18 cellular contexts compared by ENCODE assay signal in genomic region chr10:28120043-28120749, GRCh38.
DNase-seq lines count a peak whose midpoint lies in the region; ATAC-seq and TF ChIP-seq lines count a peak whose summit lies in the region.
"Had no signal": no experiment of that assay in that cellular context is flagged by ENCODE, and none has a peak within 500 bp of the region (broad histone marks: within the 10 kb centered on the region; RNA-seq: fewer than 3 reads in every experiment).

No MANE protein-coding gene starts in this region.

- H3K4me1 ChIP-seq in HEK293 (ENCODE audit: control insufficient read depth, insufficient read depth, low read length) (no peaks in the 10 kb centered on the region; the same call in 1 of the 2 replicates), PC-3 (ENCODE audit: insufficient read depth, low read length) (peaks cover 40% of the 10 kb centered on the region), ovary (ENCODE audit: insufficient read depth) (peaks cover 2% of the 10 kb centered on the region), osteoblast (ENCODE audit: insufficient read depth, low read length) (peaks cover 12% of the 10 kb centered on the region)

- no peaks in the 10 kb centered on the region for H3K27me3 ChIP-seq in PC-3 (ENCODE audit: low read length)
- H3K27me3 ChIP-seq in ovary: no peaks in the 10 kb centered on the region
- H3K27me3 ChIP-seq in osteoblast (ENCODE audit: insufficient read depth, low read length): no peaks in the 10 kb centered on the region
- H3K27me3 ChIP-seq: left lung, tibial artery had no signal

- no peaks in the 10 kb centered on the region for H3K9me2 ChIP-seq in PC-3 (replicated peaks; ENCODE audit: low read length)

- H3K4me3 ChIP-seq in HEK293 (ENCODE audit: low read depth, low read length): no peak overlapping the region
- no peak overlapping the region for H3K4me3 ChIP-seq in PC-3 (ENCODE audit: low read length)
- H3K4me3 ChIP-seq in ovary: no peak overlapping the region
- H3K4me3 ChIP-seq in osteoblast (ENCODE audit: insufficient read depth, low read length): no peak overlapping the region
- H3K4me3 ChIP-seq: left lung, tibial artery had no signal

- H3K36me3 ChIP-seq in HEK293 (ENCODE audit: control insufficient read depth in 2 of 2, insufficient read depth in 1 of 2, low read length in 2 of 2): no peaks in the 10 kb centered on the region
- H3K36me3 ChIP-seq in PC-3 (ENCODE audit: low read depth, low read length): no peaks in the 10 kb centered on the region
- no peaks in the 10 kb centered on the region for H3K36me3 ChIP-seq in ovary
- no peaks in the 10 kb centered on the region for H3K36me3 ChIP-seq in osteoblast (ENCODE audit: insufficient read depth, low read length)

- peak; percentile 44 for DNase-seq in PC-3
- peak; percentile 23 for DNase-seq in dermis blood vessel endothelial cell
- DNase-seq in ovary: peak in 4 of 5 donors; percentile 16 to 48 (median 35)
- no peak for DNase-seq in kidney glomerular epithelial cell (lab: John Stamatoyannopoulos, UW)
- DNase-seq in osteoblast (ENCODE audit: insufficient read length, low spot score, missing footprints): no peak
- DNase-seq in activated gamma-delta T cell (lab: John Stamatoyannopoulos, UW): no peak
- DNase-seq: activated CD8-positive, alpha-beta memory T cell treated with anti-CD3 and anti-CD28 coated beads, Interleukin-2, amount 50 U/mL, for 48 hours; aorta; CD4-positive, alpha-beta memory T cell; effector memory CD8-positive, alpha-beta T cell; GF-D8; left lung; NCI-H1694 treated with DMSO at 0.1 percent for 48 hours; tibial artery had no signal

- TF ChIP-seq POLR2A in ovary (IDR thresholded peaks at IDR 0.05): no peak

- POLR2A ChIA-PET in HEK293 (lab: Yijun Ruan, JAX): no interaction called here
- POLR2A ChIA-PET in PC-3 (lab: Charles Lee; ENCODE audit: unreplicated experiment): no interaction called here

- H3K9me3 ChIP-seq in HEK293 (ENCODE audit: control insufficient read depth, insufficient read depth, low read depth, low read length) (no peaks in the 10 kb centered on the region), PC-3 (ENCODE audit: low read length) (no peaks in the 10 kb centered on the region), ovary (no peaks in the 10 kb centered on the region), osteoblast (ENCODE audit: low read depth, low read length) (no peaks in the 10 kb centered on the region)
- H3K9me3 ChIP-seq: left lung, tibial artery had no signal

- TF ChIP-seq CTCF in HEK293 (tag by site-specific recombination; IDR thresholded peaks at IDR 0.05): no peak
- TF ChIP-seq CTCF in PC-3 (conservative IDR thresholded peaks at IDR 0.05; ENCODE audit: low read depth, low read length): no peak
- no peak for TF ChIP-seq CTCF in ovary (IDR thresholded peaks at IDR 0.05)
- TF ChIP-seq CTCF in osteoblast (IDR thresholded peaks at IDR 0.05; ENCODE audit: extremely low read depth, low read depth, low read length): no peak

- H3F3A ChIP-seq in PC-3 (ENCODE audit: low read length, unreplicated experiment): peaks cover 3% of the 10 kb centered on the region

- no peak for TF ChIP-seq EP300 in ovary (IDR thresholded peaks at IDR 0.05)

- intact Hi-C loops in PC-3 (cut with micrococcal nuclease) (no loop called here), ovary (cut with DNase I) (no loop called here)

- no peak overlapping the region for H3K9ac ChIP-seq in PC-3 (ENCODE audit: low read length)

- CTCF ChIA-PET in HEK293 (lab: Yijun Ruan, JAX) (interaction anchor here (0.6 to 0.7 kb wide), 3 partner anchors 87 to 827 kb away, joined by 3 to 5 read pairs (median 3); no protein-coding TSS in a partner anchor), PC-3 (lab: Charles Lee) (no interaction called here)

- 12 to 16% (median 14%) methylated on average over 6 of the region's 6 CpGs for WGBS in ovary, 3 donors

- peak overlapping the region; percentile 50; the same call in 1 of the 2 replicates for H3K4me2 ChIP-seq in PC-3 (ENCODE audit: low read length)
- no peak overlapping the region for H3K4me2 ChIP-seq in osteoblast (ENCODE audit: insufficient read depth, low read length)

- H3K27ac ChIP-seq in HEK293 (ENCODE audit: extremely low read depth, low read depth, low read length) (no peak overlapping the region), PC-3 (ENCODE audit: low read length) (peak overlapping the region; percentile 41), ovary (no peak overlapping the region), osteoblast (ENCODE audit: low read depth, low read length) (no peak overlapping the region)
- H3K27ac ChIP-seq: left lung, tibial artery had no signal

- H4K20me1 ChIP-seq in PC-3 (ENCODE audit: low read length) (no peaks in the 10 kb centered on the region), osteoblast (ENCODE audit: insufficient read depth, low read length) (no peaks in the 10 kb centered on the region)

- H3K79me2 ChIP-seq in PC-3 (ENCODE audit: low read length) (no peaks in the 10 kb centered on the region), osteoblast (ENCODE audit: insufficient read depth, low read length) (no peaks in the 10 kb centered on the region)

- H2AFZ ChIP-seq in PC-3 (ENCODE audit: low read length): no peak overlapping the region
- no peak overlapping the region for H2AFZ ChIP-seq in osteoblast (ENCODE audit: low read length)

- BruUV-seq in PC-3 (replicated peaks; lab: Mats Ljungman, UMichigan): no TSS peak

- peak; percentile 13 for ATAC-seq in PC-3
- ATAC-seq in GM19324 (IDR thresholded peaks at IDR 0.05; ENCODE audit: low FRiP score, unreplicated experiment): no peak
- ATAC-seq: effector memory CD8-positive, alpha-beta T cell; left lung; SK-N-SH treated with all-trans-retinoic acid at 6 μM for 48 hours; WTC11 had no signal

TF ChIP-seq in HEK293, 187 proteins besides CTCF, POLR2A, EP300 and RAD21:
- TF ChIP-seq INSM2 (tag by site-specific recombination; IDR thresholded peaks at IDR 0.05) (no peak), ZNF600 (tag by site-specific recombination; IDR thresholded peaks at IDR 0.05) (no peak), ZNF621 (tag by site-specific recombination; IDR thresholded peaks at IDR 0.05) (no peak), ZNF18 (tag by site-specific recombination; IDR thresholded peaks at IDR 0.05) (no peak), ZNF660 (tag by site-specific recombination; IDR thresholded peaks at IDR 0.05) (0 out of 2 replicates have a peak, but pooled peaks have one; percentile 46), ZSCAN23 (tag by site-specific recombination; IDR thresholded peaks at IDR 0.05) (no peak), IKZF3 (tag by site-specific recombination; IDR thresholded peaks at IDR 0.05) (no peak), ZNF37A (tag by site-specific recombination; IDR thresholded peaks at IDR 0.05) (no peak), PRDM6 (tag by site-specific recombination; IDR thresholded peaks at IDR 0.05) (0 out of 2 replicates have a peak, but pooled peaks have one; percentile 14)

Comparison
In these comparisons a context has a peak if more than half of its experiments do, and no peak if none do; other contexts are left out.
1. DNase-seq: peak in PC-3 (single experiment), dermis blood vessel endothelial cell (single experiment) and ovary (4 of 5); none in kidney glomerular epithelial cell (single experiment), osteoblast (single experiment) and activated gamma-delta T cell (single experiment).